Comparison of ENCODE assay signal across 1 cellular context in the genomic region with DNA sequence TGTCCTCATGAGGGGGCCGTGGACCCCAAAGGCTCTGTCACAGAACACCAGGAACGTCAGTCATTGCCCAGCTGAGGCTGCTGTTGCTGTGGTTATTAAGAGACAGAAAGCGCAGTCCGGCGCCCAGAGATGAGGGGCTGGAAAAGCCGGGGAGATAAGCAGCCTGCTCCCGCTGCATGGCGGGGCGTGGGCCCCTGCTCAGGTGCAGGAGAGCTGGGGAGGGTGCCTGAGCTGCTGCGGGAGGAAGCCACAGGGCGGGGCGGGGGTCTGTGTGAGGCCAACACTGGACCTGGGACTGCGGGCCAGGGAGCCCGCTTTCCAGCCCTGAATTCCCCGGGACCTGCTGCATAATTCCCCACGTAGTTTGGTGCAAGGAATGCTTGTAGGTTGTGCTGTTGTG.
TF ChIP-seq lines count a peak whose summit lies in the region.

No MANE protein-coding gene starts in this region.

TF ChIP-seq in WTC11, 78 proteins besides CTCF, POLR2A, EP300 and RAD21 (continued from another document):
- no peak for TF ChIP-seq ZBTB21 (CRISPR knock-in tag; IDR thresholded peaks at IDR 0.05; ENCODE audit: borderline replicate concordance)
- no peak for TF ChIP-seq ZNF138 (CRISPR knock-in tag; conservative IDR thresholded peaks at IDR 0.05)
- TF ChIP-seq ZNF671 (CRISPR knock-in tag; IDR thresholded peaks at IDR 0.05) = no peak
- TF ChIP-seq SP1 (CRISPR knock-in tag; conservative IDR thresholded peaks at IDR 0.05) = no peak
- no peak for TF ChIP-seq NR3C1 (CRISPR knock-in tag; conservative IDR thresholded peaks at IDR 0.05; ENCODE audit: low read depth)
- TF ChIP-seq, protein P1, sequence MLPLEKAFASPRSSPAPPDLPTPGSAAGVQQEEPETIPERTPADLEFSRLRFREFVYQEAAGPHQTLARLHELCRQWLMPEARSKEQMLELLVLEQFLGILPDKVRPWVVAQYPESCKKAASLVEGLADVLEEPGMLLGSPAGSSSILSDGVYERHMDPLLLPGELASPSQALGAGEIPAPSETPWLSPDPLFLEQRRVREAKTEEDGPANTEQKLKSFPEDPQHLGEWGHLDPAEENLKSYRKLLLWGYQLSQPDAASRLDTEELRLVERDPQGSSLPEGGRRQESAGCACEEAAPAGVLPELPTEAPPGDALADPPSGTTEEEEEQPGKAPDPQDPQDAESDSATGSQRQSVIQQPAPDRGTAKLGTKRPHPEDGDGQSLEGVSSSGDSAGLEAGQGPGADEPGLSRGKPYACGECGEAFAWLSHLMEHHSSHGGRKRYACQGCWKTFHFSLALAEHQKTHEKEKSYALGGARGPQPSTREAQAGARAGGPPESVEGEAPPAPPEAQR (CRISPR knock-in tag; IDR thresholded peaks at IDR 0.05) = no peak
- TF ChIP-seq, protein P2, sequence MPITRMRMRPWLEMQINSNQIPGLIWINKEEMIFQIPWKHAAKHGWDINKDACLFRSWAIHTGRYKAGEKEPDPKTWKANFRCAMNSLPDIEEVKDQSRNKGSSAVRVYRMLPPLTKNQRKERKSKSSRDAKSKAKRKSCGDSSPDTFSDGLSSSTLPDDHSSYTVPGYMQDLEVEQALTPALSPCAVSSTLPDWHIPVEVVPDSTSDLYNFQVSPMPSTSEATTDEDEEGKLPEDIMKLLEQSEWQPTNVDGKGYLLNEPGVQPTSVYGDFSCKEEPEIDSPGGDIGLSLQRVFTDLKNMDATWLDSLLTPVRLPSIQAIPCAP (CRISPR knock-in tag; IDR thresholded peaks at IDR 0.05) = no peak
- TF ChIP-seq, protein P3, sequence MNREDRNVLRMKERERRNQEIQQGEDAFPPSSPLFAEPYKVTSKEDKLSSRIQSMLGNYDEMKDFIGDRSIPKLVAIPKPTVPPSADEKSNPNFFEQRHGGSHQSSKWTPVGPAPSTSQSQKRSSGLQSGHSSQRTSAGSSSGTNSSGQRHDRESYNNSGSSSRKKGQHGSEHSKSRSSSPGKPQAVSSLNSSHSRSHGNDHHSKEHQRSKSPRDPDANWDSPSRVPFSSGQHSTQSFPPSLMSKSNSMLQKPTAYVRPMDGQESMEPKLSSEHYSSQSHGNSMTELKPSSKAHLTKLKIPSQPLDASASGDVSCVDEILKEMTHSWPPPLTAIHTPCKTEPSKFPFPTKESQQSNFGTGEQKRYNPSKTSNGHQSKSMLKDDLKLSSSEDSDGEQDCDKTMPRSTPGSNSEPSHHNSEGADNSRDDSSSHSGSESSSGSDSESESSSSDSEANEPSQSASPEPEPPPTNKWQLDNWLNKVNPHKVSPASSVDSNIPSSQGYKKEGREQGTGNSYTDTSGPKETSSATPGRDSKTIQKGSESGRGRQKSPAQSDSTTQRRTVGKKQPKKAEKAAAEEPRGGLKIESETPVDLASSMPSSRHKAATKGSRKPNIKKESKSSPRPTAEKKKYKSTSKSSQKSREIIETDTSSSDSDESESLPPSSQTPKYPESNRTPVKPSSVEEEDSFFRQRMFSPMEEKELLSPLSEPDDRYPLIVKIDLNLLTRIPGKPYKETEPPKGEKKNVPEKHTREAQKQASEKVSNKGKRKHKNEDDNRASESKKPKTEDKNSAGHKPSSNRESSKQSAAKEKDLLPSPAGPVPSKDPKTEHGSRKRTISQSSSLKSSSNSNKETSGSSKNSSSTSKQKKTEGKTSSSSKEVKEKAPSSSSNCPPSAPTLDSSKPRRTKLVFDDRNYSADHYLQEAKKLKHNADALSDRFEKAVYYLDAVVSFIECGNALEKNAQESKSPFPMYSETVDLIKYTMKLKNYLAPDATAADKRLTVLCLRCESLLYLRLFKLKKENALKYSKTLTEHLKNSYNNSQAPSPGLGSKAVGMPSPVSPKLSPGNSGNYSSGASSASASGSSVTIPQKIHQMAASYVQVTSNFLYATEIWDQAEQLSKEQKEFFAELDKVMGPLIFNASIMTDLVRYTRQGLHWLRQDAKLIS (CRISPR knock-in tag; IDR thresholded peaks at IDR 0.05; ENCODE audit: borderline replicate concordance) = no peak
- no peak for TF ChIP-seq ATF1 (CRISPR knock-in tag; IDR thresholded peaks at IDR 0.05)
- TF ChIP-seq JAZF1 (CRISPR knock-in tag; IDR thresholded peaks at IDR 0.05) = no peak
